Comparison of ENCODE assay signal across 8 cellular contexts in the genomic region with DNA sequence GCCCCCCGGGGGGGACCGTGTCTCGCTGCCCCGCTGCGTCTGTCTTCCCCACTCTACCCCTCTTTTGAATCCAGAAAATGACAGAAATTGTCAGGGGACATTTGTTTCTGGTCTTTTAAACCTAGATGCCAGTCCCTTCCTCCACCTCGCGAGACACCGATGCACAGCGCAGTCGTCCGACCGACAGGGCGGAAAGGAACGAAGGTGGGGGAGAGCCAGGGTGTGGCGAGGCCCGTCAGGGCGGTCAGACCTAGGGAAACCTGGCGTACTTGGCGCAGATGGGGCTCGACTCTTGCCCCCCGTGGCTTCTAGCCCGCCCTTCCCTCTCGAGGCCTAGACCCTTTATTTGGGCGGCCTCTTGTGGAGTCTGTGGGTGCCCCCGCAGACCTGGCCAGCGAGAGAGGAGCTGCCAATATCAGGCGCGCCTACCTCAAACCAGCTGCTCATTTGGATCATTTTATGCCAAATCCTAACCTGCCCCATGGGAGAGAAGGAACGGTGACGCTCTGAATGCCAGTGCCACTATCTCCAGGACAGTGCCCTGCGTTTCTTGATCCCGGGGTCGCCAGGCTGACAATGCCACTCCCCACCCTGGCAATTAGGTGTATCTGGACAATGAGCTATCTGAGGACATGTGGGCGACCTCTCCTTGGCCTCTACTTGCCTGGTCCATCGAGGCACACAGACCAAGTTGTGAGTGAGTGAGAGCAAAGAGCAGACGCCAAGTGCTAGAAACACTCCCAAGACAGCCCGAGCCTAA. TPM values are rescaled to one million over a fixed set of nuclear protein-coding genes. Genes with fewer than 3 reads are reported as not detected.
DNase-seq lines count a peak whose midpoint lies in the region; ATAC-seq and TF ChIP-seq lines count a peak whose summit lies in the region.

No MANE protein-coding gene starts in this region.

- H3K4me3 ChIP-seq in GM12865 (ENCODE audit: low read depth, low read length) (peak overlapping the region; percentile 47), RWPE2 (ENCODE audit: severe bottlenecking) (peak overlapping the region; percentile 49)

- TF ChIP-seq POLR2A in erythroblast (IDR thresholded peaks at IDR 0.05; ENCODE audit: low read length) = no peak

- H3K36me3 Mint-ChIP-seq in nephron progenitor cell (ENCODE audit: low read depth) (no peaks in the 10 kb centered on the region), CD14-positive monocyte (no peaks in the 10 kb centered on the region)

- H3K27me3 ChIP-seq in RWPE2 (ENCODE audit: insufficient read depth, poor library complexity, severe bottlenecking) = peaks cover 24% of the 10 kb centered on the region

- H3K4me1 ChIP-seq in RWPE2 (ENCODE audit: insufficient read depth, poor library complexity, severe bottlenecking) = no peaks in the 10 kb centered on the region

- H3K36me3 ChIP-seq in RWPE2 (ENCODE audit: low read depth) = no peaks in the 10 kb centered on the region

- no peak overlapping the region for H3K27ac ChIP-seq in RWPE2 (ENCODE audit: poor library complexity, severe bottlenecking)

- H3K27me3 Mint-ChIP-seq in nephron progenitor cell (ENCODE audit: low read depth, poor library complexity) (peaks cover 90% of the 10 kb centered on the region), CD14-positive monocyte (ENCODE audit: low read depth in 3 of 3) (peaks cover 49 to 61% (median 52%) of the 10 kb centered on the region in 3 donors)

- intact Hi-C loops in CD14-positive monocyte (cut with micrococcal nuclease) = no loop called here

- H3K4me3 Mint-ChIP-seq in nephron progenitor cell (peak overlapping the region; percentile 91), CD14-positive monocyte (peak overlapping the region in 1 of 2 donors; percentile 84)

- no peak for TF ChIP-seq CTCF in GM12865 (IDR thresholded peaks at IDR 0.05; ENCODE audit: insufficient read depth, low read depth, low read length, missing control alignments)
- no peak for TF ChIP-seq CTCF in RWPE2 (IDR thresholded peaks at IDR 0.05; ENCODE audit: poor library complexity, severe bottlenecking)
- no peak for TF ChIP-seq CTCF in nephron progenitor cell (IDR thresholded peaks at IDR 0.05)
- no peak for TF ChIP-seq CTCF in omental fat pad (IDR thresholded peaks at IDR 0.05)
- TF ChIP-seq CTCF in CD14-positive monocyte (IDR thresholded peaks at IDR 0.05) = no peak

- H3K4me1 Mint-ChIP-seq in nephron progenitor cell (no peaks in the 10 kb centered on the region), CD14-positive monocyte (peaks cover 4% of the 10 kb centered on the region)

- DNase-seq in GM12865 (ENCODE audit: low read depth) (no peak), RWPE2 (ENCODE audit: low spot score) (no peak), erythroblast (lab: John Stamatoyannopoulos, UW) (peak; percentile 45 to 56), nephron progenitor cell (peak; percentile 39), omental fat pad (ENCODE audit: low spot score) (no peak), CD14-positive monocyte (ENCODE audit: low spot score) (no peak)

- ATAC-seq in RWPE2 (ENCODE audit: low read depth) (peak; percentile 39), omental fat pad (ENCODE audit: low FRiP score) (no peak), HG03521 (IDR thresholded peaks at IDR 0.05; ENCODE audit: unreplicated experiment) (no peak), GM19452 (IDR thresholded peaks at IDR 0.05; ENCODE audit: unreplicated experiment) (no peak)

- no peak overlapping the region for H3K27ac Mint-ChIP-seq in nephron progenitor cell
- no peak overlapping the region for H3K27ac Mint-ChIP-seq in CD14-positive monocyte

- H3K9me3 ChIP-seq in RWPE2 (ENCODE audit: severe bottlenecking) = no peaks in the 10 kb centered on the region

- H3K9me3 Mint-ChIP-seq in nephron progenitor cell = no peaks in the 10 kb centered on the region
- H3K9me3 Mint-ChIP-seq in CD14-positive monocyte = peaks cover 0 to 2% (median 0%) of the 10 kb centered on the region in 7 donors

RNA-seq across cellular contexts. Expression of a gene that starts 0.5 kb away (rescaled TPM):
- 10 to 100 TPM in 1 of 4 donors, 1 to 10 TPM in 3; 1.7 to 16.4 (median 3.4) TPM for total RNA-seq in omental fat pad
- polyA plus RNA-seq in CD14-positive monocyte = under 1 TPM in 1 of 2 donors, not detected in 1; 0.46 TPM

Comparison
In these comparisons a context has a peak if more than half of its experiments do, and no peak if none do; other contexts are left out.
1. DNase-seq: peak in erythroblast (2 of 2) and nephron progenitor cell (single experiment); none in GM12865 (single experiment), RWPE2 (single experiment), omental fat pad (single experiment) and CD14-positive monocyte (single experiment).